ENCODE assay signal across 21 cellular contexts in genomic region chr20:35607003-35607735, GRCh38. TPM values are rescaled to one million over a fixed set of nuclear protein-coding genes. Genes with fewer than 3 reads are reported as not detected.
A peak's percentile ranks its signal among the peaks of the same experiment; 100 is the strongest.
DNase-seq lines count a peak whose midpoint lies in the region; ATAC-seq, FAIRE-seq and TF ChIP-seq lines count a peak whose summit lies in the region.
"Had no signal": no experiment of that assay in that cellular context is flagged by ENCODE, and none has a peak within 500 bp of the region (broad histone marks: within the 10 kb centered on the region; RNA-seq: fewer than 3 reads in every experiment).

No MANE protein-coding gene starts in this region.

- no peak for FAIRE-seq in A549 (lab: Jason Lieb, UNC)

- no peak overlapping the region for H3K27ac ChIP-seq in A549
- H3K27ac ChIP-seq in HCT116 (ENCODE audit: low read depth, low read length) = peak overlapping the region; percentile 3; the same call in 1 of the 2 replicates
- peak overlapping the region; percentile 57 for H3K27ac ChIP-seq in PC-9
- no peak overlapping the region for H3K27ac ChIP-seq in lower lobe of right lung
- H3K27ac ChIP-seq in ascending aorta = no peak overlapping the region
- H3K27ac ChIP-seq: VCaP had no signal

- intact Hi-C loops in HCT116 (cut with micrococcal nuclease) (loop anchor here (5.0 kb wide), 1 partner anchor 60 kb away; no protein-coding TSS in a partner anchor), PC-9 (cut with micrococcal nuclease; ENCODE audit: unreplicated experiment) (loop anchor here (2.0 kb wide), 1 partner anchor 30 kb away; no protein-coding TSS in a partner anchor), lower lobe of right lung (cut with DNase I) (no loop called here), ascending aorta (cut with DNase I) (no loop called here)

- H3K4me1 ChIP-seq in A549 (peaks cover 9% of the 10 kb centered on the region), HCT116 (ENCODE audit: control insufficient read depth in 1 of 2, insufficient read depth in 2 of 2, low read length in 2 of 2) (peaks cover 24 to 45% of the 10 kb centered on the region in 2 experiments), PC-9 (replicated peaks; ENCODE audit: insufficient read depth) (peaks cover 39% of the 10 kb centered on the region), lower lobe of right lung (peaks cover 1% of the 10 kb centered on the region), ascending aorta (no peaks in the 10 kb centered on the region)

- POLR2A ChIA-PET in A549 (lab: Yijun Ruan, JAX) = interaction anchor here (0.6 kb wide), 1 partner anchor 57 kb away, joined by 3 read pairs; no protein-coding TSS in a partner anchor
- POLR2A ChIA-PET in HCT116 (lab: Charles Lee) = interaction anchor here (1.1 kb wide), 1 partner anchor 9 kb away, joined by 3 read pairs; the partner anchor contains the start of gene SPAG4
- POLR2A ChIA-PET in PC-9 (lab: Charles Lee; ENCODE audit: unreplicated experiment) = interaction anchor here (0.5 to 1.0 kb wide), 9 partner anchors 10 to 344 kb away, joined by 3 to 16 read pairs (median 4); partner anchors contain the start of genes NFS1 and ROMO1

- H3K9me2 ChIP-seq in HCT116 (ENCODE audit: insufficient read depth) = no peaks in the 10 kb centered on the region
- no peaks in the 10 kb centered on the region for H3K9me2 ChIP-seq in PC-9 (ENCODE audit: insufficient read depth)

- TF ChIP-seq CTCF in A549 (IDR thresholded peaks at IDR 0.05) (no peak), HCT116 (IDR thresholded peaks at IDR 0.05 in 2 of 3, conservative IDR thresholded peaks at IDR 0.05 in 1 of 3; ENCODE audit: borderline replicate concordance in 1 of 3, insufficient read depth in 1 of 3, low read depth in 2 of 3, low read length in 2 of 3) (no peak), PC-9 (conservative IDR thresholded peaks at IDR 0.05) (no peak), lower lobe of right lung (IDR thresholded peaks at IDR 0.05) (no peak), ascending aorta (IDR thresholded peaks at IDR 0.05) (no peak)

- CTCF ChIA-PET in A549 (lab: Yijun Ruan, JAX) (interaction anchor here (1.0 to 4.1 kb wide), 2 partner anchors 10 to 13 kb away, joined by 4 to 44 read pairs; partner anchors contain the start of gene SPAG4), HCT116 (lab: Charles Lee) (no interaction called here), PC-9 (lab: Charles Lee) (interaction anchor here (0.6 to 0.9 kb wide), 2 partner anchors 9 to 10 kb away, joined by 3 read pairs; no protein-coding TSS in a partner anchor)

- H3F3A ChIP-seq in PC-9 (ENCODE audit: insufficient read depth, low read depth) = peaks cover 4% of the 10 kb centered on the region; the same call in 1 of the 2 replicates

- peak overlapping the region; percentile 44 for H3K9ac ChIP-seq in HCT116 (ENCODE audit: low read length)

- H3K79me2 ChIP-seq in HCT116 (ENCODE audit: insufficient read depth, low read length) (no peaks in the 10 kb centered on the region), PC-9 (ENCODE audit: low read depth) (peaks cover 32% of the 10 kb centered on the region)

- no peak for ATAC-seq in A549
- ATAC-seq in HCT116 = peak; percentile 73
- peak; percentile 45 to 64 for ATAC-seq in lower lobe of right lung
- no peak for ATAC-seq in GM19351 (IDR thresholded peaks at IDR 0.05; ENCODE audit: unreplicated experiment)
- ATAC-seq: activated T-helper 17 cell treated with anti-CD3 and anti-CD28 coated beads, Interleukin-2, amount 50 U/mL, for 72 hours; CD8-positive, alpha-beta T cell had no signal

- H3K4me3 ChIP-seq in A549 = no peak overlapping the region
- peak overlapping the region; percentile 8 to 49 for H3K4me3 ChIP-seq in HCT116 (replicated peaks in 1 of 2; ENCODE audit: low read depth in 1 of 2, low read length in 2 of 2)
- H3K4me3 ChIP-seq in PC-9 = peak overlapping the region; percentile 57; the same call in 1 of the 2 replicates
- H3K4me3 ChIP-seq in lower lobe of right lung = no peak overlapping the region
- H3K4me3 ChIP-seq in ascending aorta = no peak overlapping the region
- H3K4me3 ChIP-seq: upper lobe of left lung had no signal

- BruUV-seq in HCT116 (replicated peaks; lab: Mats Ljungman, UMichigan) (TSS peak; percentile 84), PC-9 (replicated peaks; lab: Mats Ljungman, UMichigan) (no TSS peak)

- TF ChIP-seq RAD21 in A549 (conservative IDR thresholded peaks at IDR 0.05 in 1 of 2, IDR thresholded peaks at IDR 0.05 in 1 of 2) = no peak
- no peak for TF ChIP-seq RAD21 in HCT116 (IDR thresholded peaks at IDR 0.05; ENCODE audit: low read depth)

- H3K4me2 ChIP-seq in A549 (0 out of 3 replicates have a peak overlapping the region, but pooled peaks have one; percentile 10), HCT116 (ENCODE audit: low read length) (peak overlapping the region; percentile 82), PC-9 (peak overlapping the region; percentile 84)

- no peak overlapping the region for H2AFZ ChIP-seq in HCT116 (ENCODE audit: low read depth, low read length, poor library complexity, severe bottlenecking)
- peak overlapping the region; percentile 69; the same call in 1 of the 2 replicates for H2AFZ ChIP-seq in PC-9

- H3K9me3 ChIP-seq in A549 (no peaks in the 10 kb centered on the region), HCT116 (ENCODE audit: control insufficient read depth in 1 of 2, insufficient read depth in 1 of 2, low read depth in 1 of 2, low read length in 2 of 2) (no peaks in the 10 kb centered on the region), PC-9 (ENCODE audit: insufficient read depth, low read depth) (no peaks in the 10 kb centered on the region), lower lobe of right lung (no peaks in the 10 kb centered on the region), ascending aorta (no peaks in the 10 kb centered on the region)
- H3K9me3 ChIP-seq: upper lobe of left lung had no signal

- H4K20me1 ChIP-seq in HCT116 (ENCODE audit: insufficient read depth) (no peaks in the 10 kb centered on the region), PC-9 (ENCODE audit: insufficient read depth) (no peaks in the 10 kb centered on the region)

- H3K27me3 ChIP-seq in HCT116 (ENCODE audit: insufficient read depth, low read length) (no peaks in the 10 kb centered on the region), PC-9 (ENCODE audit: insufficient read depth, low read depth) (no peaks in the 10 kb centered on the region), lower lobe of right lung (ENCODE audit: low read depth) (peaks cover 4% of the 10 kb centered on the region), ascending aorta (no peaks in the 10 kb centered on the region)

- RAD21 ChIA-PET in HCT116 (lab: Charles Lee; ENCODE audit: low non-redundant PET in 1 of 2, low total read pairs in 2 of 2, uncharacterized antibody in 2 of 2, unreplicated experiment in 2 of 2) = no interaction called here

- DNase-seq in A549 (ENCODE audit: low read depth in 1 of 2, low spot score in 1 of 2) (no peak), HCT116 (ENCODE audit: low read depth, low spot score) (no peak), PC-9 (peak; percentile 88 to 90), lower lobe of right lung (peak; percentile 76), ascending aorta (ENCODE audit: low spot score in 2 of 2) (no peak)
- no peak for DNase-seq in stimulated activated CD4-positive, alpha-beta T cell treated with anti-CD3 and anti-CD28 coated beads, Interleukin-4, amount 100 ng/mL, for 24 hours
- DNase-seq in stimulated activated CD4-positive, alpha-beta T cell treated with anti-CD3 and anti-CD28 coated beads, Interleukin-15, amount 100 ng/mL, for 24 hours = no peak
- DNase-seq: ACHN; activated CD8-positive, alpha-beta memory T cell treated with anti-CD3 and anti-CD28 coated beads for 24 hours; CD8-positive, alpha-beta T cell; endodermal cell; mesenchymal stem cell; NCI-H1105; NCI-H2171; Right ventricle myocardium superior; stimulated activated CD4-positive, alpha-beta T cell treated with anti-CD3 and anti-CD28 coated beads, Interleukin-12 subunit alpha, Interleukin-12 subunit beta, amount 100 ng/mL, for 4 hours; stimulated activated naive CD4-positive, alpha-beta T cell; upper lobe of left lung had no signal

- 66% methylated on average over 14 of the region's 14 CpGs for WGBS in A549 (ENCODE audit: missing lambda C conversion rate)

- H3K36me3 ChIP-seq in HCT116 (ENCODE audit: control insufficient read depth in 1 of 2, insufficient read depth in 2 of 2, low read length in 2 of 2) (no peaks in the 10 kb centered on the region), PC-9 (ENCODE audit: low read depth) (peaks cover 9% of the 10 kb centered on the region; the same call in 1 of the 2 replicates), lower lobe of right lung (no peaks in the 10 kb centered on the region), ascending aorta (no peaks in the 10 kb centered on the region)
- H3K36me3 ChIP-seq: upper lobe of left lung had no signal

- TF ChIP-seq EP300 in A549 (IDR thresholded peaks at IDR 0.05) = no peak

- TF ChIP-seq POLR2A in A549 (IDR thresholded peaks at IDR 0.05; ENCODE audit: low read length) (no peak), HCT116 (IDR thresholded peaks at IDR 0.05; ENCODE audit: borderline replicate concordance, extremely low read depth, insufficient read depth, insufficient read length) (no peak)

RNA-seq across cellular contexts. Expression of gene SPAG4, which starts 8.5 kb away (rescaled TPM):
- polyA plus RNA-seq in A549 (2011; rRNA removed) (5.0 and 7.9 TPM in 2 replicates), A549 (2017; fragmentation: RNase III; extraction: RNeasy Plus Mini Kit Qiagen cat#74134 plus additional on column Dnase treatment) (2.6 to 4.6 TPM (median 4.4 TPM) in 3 replicates)
- 4.4 TPM in 2 replicates for polyA plus RNA-seq in A549 (2012; cell fraction: cytosol; rRNA removed)
- polyA plus RNA-seq in A549 (2012; cell fraction: nucleus; rRNA removed) = 13.1 and 16.5 TPM in 2 replicates
- polyA minus RNA-seq in A549 (2011; rRNA and poly(A)+ RNA removed) = 3.2 and 7.2 TPM in 2 replicates
- total RNA-seq in HCT116 (2021; ENCODE audit: unreplicated experiment) (6.2 TPM), PC-9 (2021) (14.1 and 22.9 TPM in 2 replicates), lower lobe of right lung (4.2 TPM), ascending aorta (35.3 TPM)
- polyA plus RNA-seq in HCT116 (2012) = 10.3 and 12.9 TPM in 2 replicates

RNA-seq across cellular contexts. Expression of gene CPNE1, which starts 57.5 kb away (rescaled TPM):
- polyA plus RNA-seq in A549 (2011; rRNA removed) (180 and 199 TPM in 2 replicates), A549 (2017; fragmentation: RNase III; extraction: RNeasy Plus Mini Kit Qiagen cat#74134 plus additional on column Dnase treatment) (210 to 244 TPM (median 239 TPM) in 3 replicates)
- 293 and 348 TPM in 2 replicates for polyA plus RNA-seq in A549 (2012; cell fraction: cytosol; rRNA removed)
- 558 and 578 TPM in 2 replicates for polyA plus RNA-seq in A549 (2012; cell fraction: nucleus; rRNA removed)
- 200 and 245 TPM in 2 replicates for polyA minus RNA-seq in A549 (2011; rRNA and poly(A)+ RNA removed)
- total RNA-seq in HCT116 (2021; ENCODE audit: unreplicated experiment) (333 TPM), PC-9 (2021) (271 and 311 TPM in 2 replicates), lower lobe of right lung (154 TPM), ascending aorta (208 TPM)
- 304 and 307 TPM in 2 replicates for polyA plus RNA-seq in HCT116 (2012)

RNA-seq across cellular contexts. Expression of gene RBM12, which starts 57.5 kb away (rescaled TPM):
- polyA plus RNA-seq in A549 (2011; rRNA removed) = 92.9 and 119 TPM in 2 replicates
- 41.1 and 47.6 TPM in 2 replicates for polyA plus RNA-seq in A549 (2012; cell fraction: cytosol; rRNA removed)
- 84.2 and 93.7 TPM in 2 replicates for polyA plus RNA-seq in A549 (2012; cell fraction: nucleus; rRNA removed)
- 49.0 to 50.9 TPM (median 49.9 TPM) in 3 replicates for polyA plus RNA-seq in A549 (2017; fragmentation: RNase III; extraction: RNeasy Plus Mini Kit Qiagen cat#74134 plus additional on column Dnase treatment)
- polyA minus RNA-seq in A549 (2011; rRNA and poly(A)+ RNA removed) = 174 and 209 TPM in 2 replicates
- total RNA-seq in HCT116 (2021; ENCODE audit: unreplicated experiment) = 110 TPM
- 48.6 and 49.1 TPM in 2 replicates for polyA plus RNA-seq in HCT116 (2012)
- total RNA-seq in PC-9 (2021) = 46.9 and 81.2 TPM in 2 replicates
- 70.5 TPM for total RNA-seq in lower lobe of right lung
- 8.9 TPM for total RNA-seq in ascending aorta

Comparison
In these comparisons a context has a peak if more than half of its experiments do, and no peak if none do; other contexts are left out.
1. ATAC-seq: peak in HCT116 (single experiment) and lower lobe of right lung (2 of 2); none in A549 (0 of 2) and GM19351 (single experiment).
2. DNase-seq: peak in PC-9 (2 of 2) and lower lobe of right lung (single experiment); none in A549 (0 of 2), HCT116 (single experiment), stimulated activated CD4-positive, alpha-beta T cell treated with anti-CD3 and anti-CD28 coated beads, Interleukin-4, amount 100 ng/mL, for 24 hours (single experiment), ascending aorta (0 of 2) and stimulated activated CD4-positive, alpha-beta T cell treated with anti-CD3 and anti-CD28 coated beads, Interleukin-15, amount 100 ng/mL, for 24 hours (single experiment).
3. H3K27ac ChIP-seq: peak in HCT116 (single experiment) and PC-9 (single experiment); none in A549 (0 of 2), lower lobe of right lung (single experiment) and ascending aorta (0 of 2).
4. H3K4me2 ChIP-seq: peak in every context shown above with its lines; median percentile 84 in PC-9; 82 in HCT116; 10 in A549.
5. H3K4me3 ChIP-seq: peak in HCT116 (2 of 2) and PC-9 (single experiment); none in A549 (single experiment), lower lobe of right lung (single experiment) and ascending aorta (0 of 2).
6. intact Hi-C loops: an anchor here in HCT116 (5.0 kb wide) and PC-9 (2.0 kb wide); none called in lower lobe of right lung and ascending aorta.
7. Of the 6 proteins assayed by ChIP-seq in both A549 and HCT116: peak only in A549: none; only in HCT116: MAX; in both: none; in neither: 5.